Comparison of ENCODE assay signal across 1 cellular context in genomic region chr9:133335924-133336811, GRCh38.
A peak's percentile ranks its signal among the peaks of the same experiment; 100 is the strongest.
TF ChIP-seq lines count a peak whose summit lies in the region.

Gene SURF6 (minus strand): TSS chr9:133336188. CDS start chr9:133336132, 56 bp downstream.

TF ChIP-seq in Ishikawa, 13 proteins besides CTCF, POLR2A, EP300 and RAD21 (continued from another document):
- TF ChIP-seq YY1 (IDR thresholded peaks at IDR 0.05; ENCODE audit: low read depth) (peak; percentile 90), TEAD4 (IDR thresholded peaks at IDR 0.05) (peak; percentile 64), TCF12 (IDR thresholded peaks at IDR 0.05; ENCODE audit: low read depth) (peak; percentile 79)
